36 cellular contexts compared by ENCODE assay signal in genomic region chr5:26563979-26564378, GRCh38.
"Had no signal": no experiment of that assay in that cellular context is flagged by ENCODE, and none has a peak within 500 bp of the region (broad histone marks: within the 10 kb centered on the region; RNA-seq: fewer than 3 reads in every experiment).

No MANE protein-coding gene starts in this region.

- DNase-seq: activated effector memory CD4-positive, alpha-beta T cell treated with anti-CD3 and anti-CD28 coated beads, Interleukin-2, amount 50 U/mL, for 16 hours; activated effector memory CD4-positive, alpha-beta T cell treated with Interleukin-2 at 50 U/mL for 16 hours; activated gamma-delta T cell; activated gamma-delta T cell treated with Interleukin-2 at 50 U/mL for 16 hours; activated naive CD4-positive, alpha-beta T cell; activated naive CD4-positive, alpha-beta T cell treated with anti-CD3 and anti-CD28 coated beads for 36 hours; activated naive CD4-positive, alpha-beta T cell treated with anti-CD3 and anti-CD28 coated beads, Interleukin-2, amount 10 ng/mL, durations not matched to agents 7 days and 5 days; activated naive CD4-positive, alpha-beta T cell treated with anti-CD3 and anti-CD28 coated beads, Interleukin-2, amount 50 U/mL, for 16 hours; activated naive CD4-positive, alpha-beta T cell treated with Interleukin-2 at 50 U/mL for 16 hours; activated naive CD8-positive, alpha-beta T cell treated with anti-CD3 and anti-CD28 coated beads for 36 hours; activated naive CD8-positive, alpha-beta T cell treated with anti-CD3 and anti-CD28 coated beads, Interleukin-2, amount 10 ng/mL, durations not matched to agents 7 days and 5 days; activated naive CD8-positive, alpha-beta T cell treated with anti-CD3 and anti-CD28 coated beads, Interleukin-2, amount 50 U/mL, for 24 hours; activated T-cell treated with anti-CD3 and anti-CD28 coated beads, Interleukin-2, amount 50 U/mL, for 4 hours; activated T-cell treated with anti-CD3 and anti-CD28 coated beads, Interleukin-2, amount 50 U/mL, for 48 hours; activated T-cell treated with anti-CD3 and anti-CD28 coated beads, Interleukin-2, amount 50 U/mL, for 72 hours; adrenal gland; amniotic stem cell; amygdala; anterior cingulate cortex; aorta; body of pancreas; brain microvascular endothelial cell; caudate nucleus; central memory CD4-positive, alpha-beta T cell; cerebellar nuclear complex had no signal

- H3K4me1 Mint-ChIP-seq: activated naive CD4-positive, alpha-beta T cell treated with anti-CD3 and anti-CD28 coated beads, Interleukin-2, amount 10 ng/mL, durations not matched to agents 7 days and 5 days; activated naive CD4-positive, alpha-beta T cell treated with anti-CD3 and anti-CD28 coated beads, Interleukin-2, amount 50 U/mL, for 24 hours; activated naive CD8-positive, alpha-beta T cell treated with anti-CD3 and anti-CD28 coated beads for 36 hours; activated naive CD8-positive, alpha-beta T cell treated with anti-CD3 and anti-CD28 coated beads, Interleukin-2, amount 10 ng/mL, durations not matched to agents 7 days and 5 days; activated naive CD8-positive, alpha-beta T cell treated with anti-CD3 and anti-CD28 coated beads, Interleukin-2, amount 50 U/mL, for 24 hours; activated T-helper 17 cell treated with anti-CD3 and anti-CD28 coated beads, Interleukin-2, amount 50 U/mL, for 72 hours; brain; central memory CD8-positive, alpha-beta T cell had no signal

- H3K36me3 Mint-ChIP-seq: activated naive CD4-positive, alpha-beta T cell treated with anti-CD3 and anti-CD28 coated beads, Interleukin-2, amount 10 ng/mL, durations not matched to agents 7 days and 5 days; activated naive CD4-positive, alpha-beta T cell treated with anti-CD3 and anti-CD28 coated beads, Interleukin-2, amount 50 U/mL, for 24 hours; activated naive CD4-positive, alpha-beta T cell treated with anti-CD3 and anti-CD28 coated beads, Interleukin-2, amount 50 U/mL, for 72 hours; activated naive CD8-positive, alpha-beta T cell; activated naive CD8-positive, alpha-beta T cell treated with anti-CD3 and anti-CD28 coated beads for 36 hours; activated naive CD8-positive, alpha-beta T cell treated with anti-CD3 and anti-CD28 coated beads, Interleukin-2, amount 10 ng/mL, durations not matched to agents 7 days and 5 days; brain had no signal

- H3K4me1 ChIP-seq: adrenal gland, ascending aorta, body of pancreas, breast epithelium had no signal

- H3K27ac Mint-ChIP-seq: activated naive CD4-positive, alpha-beta T cell treated with anti-CD3 and anti-CD28 coated beads for 36 hours; activated naive CD4-positive, alpha-beta T cell treated with anti-CD3 and anti-CD28 coated beads, Interleukin-2, amount 10 ng/mL, durations not matched to agents 7 days and 5 days; activated naive CD4-positive, alpha-beta T cell treated with anti-CD3 and anti-CD28 coated beads, Interleukin-2, amount 50 U/mL, for 72 hours; activated naive CD8-positive, alpha-beta T cell; activated naive CD8-positive, alpha-beta T cell treated with anti-CD3 and anti-CD28 coated beads for 36 hours; activated naive CD8-positive, alpha-beta T cell treated with anti-CD3 and anti-CD28 coated beads, Interleukin-2, amount 10 ng/mL, durations not matched to agents 7 days and 5 days; activated naive CD8-positive, alpha-beta T cell treated with anti-CD3 and anti-CD28 coated beads, Interleukin-2, amount 50 U/mL, for 24 hours; activated T-cell treated with anti-CD3 and anti-CD28 coated beads, Interleukin-2, amount 50 U/mL, for 72 hours; activated T-helper 1 cell treated with anti-CD3 and anti-CD28 coated beads, Interleukin-12 subunit alpha, Interleukin-12 subunit beta, Interleukin-2, Interleukin-4 antibody, amounts not matched to agents 30 ng/mL and 10 ng/mL and 1 ng/mL, durations not matched to agents 14 hours and 24 hours and 36 hours; activated T-helper 17 cell treated with anti-CD3 and anti-CD28 coated beads, Interleukin-2, amount 50 U/mL, for 72 hours; activated T-helper 2 cell treated with anti-CD3 and anti-CD28 coated beads, Interferon-gamma antibody, Interleukin-2, Interleukin-4, amounts not matched to agents 10 μg/mL and 5 μg/mL and 100 μg/mL, durations not matched to agents 14 hours and 24 hours and 36 hours; brain had no signal

- H3K4me3 ChIP-seq: adrenal gland, ascending aorta, body of pancreas, breast epithelium, cardiac muscle cell had no signal

- H3K36me3 ChIP-seq: adrenal gland, ascending aorta, brain microvascular endothelial cell, breast epithelium, cardiac muscle cell had no signal

- H3K9me3 ChIP-seq: adrenal gland, ascending aorta, body of pancreas had no signal

- H3K27ac ChIP-seq: adrenal gland, ascending aorta, body of pancreas, brain microvascular endothelial cell, breast epithelium, cardiac muscle cell had no signal

- H3K27me3 Mint-ChIP-seq: activated naive CD4-positive, alpha-beta T cell treated with anti-CD3 and anti-CD28 coated beads, Interleukin-2, amount 10 ng/mL, durations not matched to agents 7 days and 5 days; activated naive CD4-positive, alpha-beta T cell treated with anti-CD3 and anti-CD28 coated beads, Interleukin-2, amount 50 U/mL, for 24 hours; activated naive CD8-positive, alpha-beta T cell; activated naive CD8-positive, alpha-beta T cell treated with anti-CD3 and anti-CD28 coated beads for 36 hours; activated naive CD8-positive, alpha-beta T cell treated with anti-CD3 and anti-CD28 coated beads, Interleukin-2, amount 10 ng/mL, durations not matched to agents 7 days and 5 days; activated naive CD8-positive, alpha-beta T cell treated with anti-CD3 and anti-CD28 coated beads, Interleukin-2, amount 50 U/mL, for 24 hours; activated T-helper 17 cell treated with anti-CD3 and anti-CD28 coated beads, Interleukin-2, amount 50 U/mL, for 72 hours; central memory CD8-positive, alpha-beta T cell had no signal

- H3K27me3 ChIP-seq: adrenal gland, ascending aorta, body of pancreas, brain microvascular endothelial cell, breast epithelium, cardiac muscle cell had no signal

- H3K4me3 Mint-ChIP-seq: activated naive CD4-positive, alpha-beta T cell treated with anti-CD3 and anti-CD28 coated beads for 36 hours; activated naive CD4-positive, alpha-beta T cell treated with anti-CD3 and anti-CD28 coated beads, Interleukin-2, amount 10 ng/mL, durations not matched to agents 7 days and 5 days; activated naive CD4-positive, alpha-beta T cell treated with anti-CD3 and anti-CD28 coated beads, Interleukin-2, amount 50 U/mL, for 24 hours; activated naive CD8-positive, alpha-beta T cell; activated naive CD8-positive, alpha-beta T cell treated with anti-CD3 and anti-CD28 coated beads for 36 hours; activated naive CD8-positive, alpha-beta T cell treated with anti-CD3 and anti-CD28 coated beads, Interleukin-2, amount 10 ng/mL, durations not matched to agents 7 days and 5 days; activated naive CD8-positive, alpha-beta T cell treated with anti-CD3 and anti-CD28 coated beads, Interleukin-2, amount 50 U/mL, for 24 hours; activated T-cell treated with anti-CD3 and anti-CD28 coated beads, Interleukin-2, amount 50 U/mL, for 4 hours; activated T-cell treated with anti-CD3 and anti-CD28 coated beads, Interleukin-2, amount 50 U/mL, for 72 hours; activated T-helper 1 cell treated with anti-CD3 and anti-CD28 coated beads, Interleukin-12 subunit alpha, Interleukin-12 subunit beta, Interleukin-2, Interleukin-4 antibody, amounts not matched to agents 30 ng/mL and 10 ng/mL and 1 ng/mL, durations not matched to agents 14 hours and 24 hours and 36 hours; activated T-helper 17 cell treated with anti-CD3 and anti-CD28 coated beads, Interleukin-2, amount 50 U/mL, for 72 hours; brain; central memory CD8-positive, alpha-beta T cell had no signal

- ATAC-seq: activated naive CD4-positive, alpha-beta T cell treated with anti-CD3 and anti-CD28 coated beads, Interleukin-2, amount 50 U/mL, for 72 hours; activated naive CD8-positive, alpha-beta T cell treated with anti-CD3 and anti-CD28 coated beads, Interleukin-2, amount 50 U/mL, for 24 hours; activated T-cell treated with anti-CD3 and anti-CD28 coated beads, Interleukin-2, amount 50 U/mL, for 4 hours; activated T-cell treated with anti-CD3 and anti-CD28 coated beads, Interleukin-2, amount 50 U/mL, for 72 hours; activated T-helper 17 cell treated with anti-CD3 and anti-CD28 coated beads, Interleukin-2, amount 50 U/mL, for 72 hours; body of pancreas had no signal
